ENCODE assay signal across 8 cellular contexts in the genomic region with DNA sequence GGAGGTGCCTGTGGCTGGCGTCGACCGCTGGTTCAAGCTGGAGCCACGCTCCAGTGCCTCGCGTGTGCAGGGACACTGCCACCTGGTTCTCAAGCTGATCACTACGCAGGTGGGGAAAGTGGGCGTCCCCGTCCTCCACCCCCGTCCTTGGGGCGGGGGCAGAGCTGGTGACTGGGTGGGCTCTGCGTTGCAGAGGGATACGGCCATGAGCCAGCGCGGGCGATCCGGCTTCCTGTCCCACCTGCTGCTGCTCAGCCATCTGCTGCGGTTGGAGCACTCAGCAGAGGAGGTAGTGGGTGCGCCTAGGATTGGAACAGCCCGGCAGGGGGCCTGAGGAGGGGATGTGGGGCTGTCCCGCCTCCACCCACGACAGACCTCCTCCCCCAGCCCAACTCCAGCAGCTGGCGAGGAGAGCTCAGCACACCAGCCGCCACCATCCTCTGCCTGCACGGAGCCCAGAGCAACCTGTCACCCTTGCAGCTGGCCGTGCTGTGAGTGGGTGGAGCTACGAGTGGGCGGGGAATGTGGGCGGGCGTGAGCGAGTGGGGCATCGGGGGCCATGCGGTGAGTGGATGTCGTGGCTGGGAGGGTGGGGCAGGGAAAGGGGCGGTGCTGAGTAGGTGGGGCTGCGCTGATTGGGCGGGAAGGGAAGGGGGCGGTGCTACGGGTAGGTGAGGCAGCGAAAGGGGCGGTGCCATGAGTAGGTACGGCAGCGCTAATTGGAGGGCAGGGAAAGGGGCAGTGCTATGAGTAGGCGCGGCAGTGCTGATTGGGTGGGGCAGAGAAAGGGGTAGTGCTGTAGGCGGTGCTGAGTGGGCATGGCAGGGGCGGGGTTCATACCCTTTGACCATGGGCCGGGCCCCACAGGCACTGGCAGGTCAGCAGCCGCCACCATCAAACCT. TPM values are rescaled to one million over a fixed set of nuclear protein-coding genes. Genes with fewer than 3 reads are reported as not detected.
DNase-seq lines count a peak whose midpoint lies in the region; ATAC-seq and TF ChIP-seq lines count a peak whose summit lies in the region.

No MANE protein-coding gene starts in this region.

- H3K4me3 ChIP-seq in choroid plexus epithelial cell (ENCODE audit: low read depth, low read length): no peak overlapping the region

- peak; percentile 81 for ATAC-seq in GM19372 (IDR thresholded peaks at IDR 0.05; ENCODE audit: low read depth, unreplicated experiment)
- peak; percentile 83 for ATAC-seq in HG03460 (IDR thresholded peaks at IDR 0.05; ENCODE audit: unreplicated experiment)
- ATAC-seq in left lobe of liver: peak; percentile 90

- peak overlapping the region; percentile 53 for H3K27ac ChIP-seq in C4-2B

- DNase-seq in NCI-H510A (lab: John Stamatoyannopoulos, UW) (peak; percentile 89), choroid plexus epithelial cell (ENCODE audit: low read depth) (peak; percentile 90), left lobe of liver (ENCODE audit: low spot score) (peak; percentile 99)
- DNase-seq in activated CD4-positive, alpha-beta T cell treated with anti-CD3 and anti-CD28 coated beads for 1 hour: peak; percentile 89
- peak; percentile 88 for DNase-seq in stimulated activated CD4-positive, alpha-beta T cell treated with anti-CD3 and anti-CD28 coated beads, Interleukin-4, amount 100 ng/mL, for 1 hour

- TF ChIP-seq CTCF in C4-2B (conservative IDR thresholded peaks at IDR 0.05): no peak
- no peak for TF ChIP-seq CTCF in choroid plexus epithelial cell (conservative IDR thresholded peaks at IDR 0.05; ENCODE audit: low read depth, low read length)

RNA-seq across cellular contexts. Expression of a gene that starts 8.9 kb away (rescaled TPM):
- total RNA-seq in left lobe of liver: 32.5 TPM

RNA-seq across cellular contexts. Expression of a gene that starts 9.0 kb away (rescaled TPM):
- 58.3 TPM for total RNA-seq in left lobe of liver

RNA-seq across cellular contexts. Expression of a gene that starts 9.3 kb away (rescaled TPM):
- 8.1 TPM for total RNA-seq in left lobe of liver

RNA-seq across cellular contexts. Expression of a gene that starts 33.3 kb away (rescaled TPM):
- total RNA-seq in left lobe of liver: 28.0 TPM
